ENCODE assay signal across 9 cellular contexts in genomic region chr6:152107973-152108372, GRCh38.
"Had no signal": no experiment of that assay in that cellular context is flagged by ENCODE, and none has a peak within 500 bp of the region (broad histone marks: within the 10 kb centered on the region; RNA-seq: fewer than 3 reads in every experiment).

No MANE protein-coding gene starts in this region.

- H3K4me1 Mint-ChIP-seq: GM23338 had no signal

- H3K9me3 Mint-ChIP-seq: GM23338, HFFc6 had no signal

- H3K4me1 ChIP-seq: HAP-1 had no signal

- DNase-seq: H7, HFFc6, KG1 had no signal

- H3K4me3 ChIP-seq: GM23338, HAP-1, K562 had no signal

- H3K36me3 ChIP-seq: HAP-1 had no signal

- H2AFZ ChIP-seq: GM23338 had no signal

- H3K27ac Mint-ChIP-seq: GM23338, HFFc6 had no signal

- FAIRE-seq: HepG2, K562 had no signal

- H3K9me3 ChIP-seq: HAP-1 had no signal

- ATAC-seq: GM23338, HCT116, HepG2, K562 had no signal

- H3K27ac ChIP-seq: HL-60 had no signal

- H3K4me3 Mint-ChIP-seq: GM23338, HFFc6 had no signal

- H3K4me2 ChIP-seq: GM23338 had no signal
